In the genomic region with DNA sequence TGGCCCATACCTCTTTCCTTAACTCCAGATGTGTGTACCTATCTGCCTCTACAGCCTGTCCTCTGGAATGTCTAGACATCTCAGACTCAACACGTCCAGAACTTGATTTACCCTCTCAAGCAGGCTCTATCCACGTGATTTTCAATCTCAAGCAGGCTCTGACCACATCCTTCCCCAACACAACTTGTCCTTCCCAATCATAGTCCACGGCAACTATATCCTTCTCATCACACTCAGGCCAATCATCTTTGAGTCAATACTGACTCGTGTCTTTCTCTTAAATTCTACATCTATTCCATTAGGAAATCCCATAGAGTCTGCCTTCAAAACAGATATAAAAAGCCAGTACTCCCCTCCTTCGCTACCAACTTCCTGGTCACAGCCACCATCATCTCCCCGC, we compare ENCODE assay signal across 17 cellular contexts.
DNase-seq lines count a peak whose midpoint lies in the region; FAIRE-seq and TF ChIP-seq lines count a peak whose summit lies in the region.
"Had no signal": no experiment of that assay in that cellular context is flagged by ENCODE, and none has a peak within 500 bp of the region (broad histone marks: within the 10 kb centered on the region; RNA-seq: fewer than 3 reads in every experiment).

No MANE protein-coding gene starts in this region.

- no peak overlapping the region for H3K4ac ChIP-seq in trophoblast cell (ENCODE audit: low read depth, low read length)

- no peaks in the 10 kb centered on the region for H4K20me1 ChIP-seq in OCI-LY1 (ENCODE audit: insufficient read depth, low read length)

- H3K36me3 ChIP-seq in OCI-LY1 (ENCODE audit: insufficient read depth, low read length) (peaks cover 18% of the 10 kb centered on the region), bronchial epithelial cell (ENCODE audit: control insufficient read depth, insufficient read depth, low read length) (no peaks in the 10 kb centered on the region), trophoblast cell (ENCODE audit: control insufficient read depth in 1 of 2, insufficient read depth in 2 of 2, low read length in 2 of 2) (no peaks in the 10 kb centered on the region)

- WGBS in trophoblast cell (ENCODE audit: extremely low coverage, insufficient coverage, insufficient read length): no CpG with 5 or more reads among the region's 6 CpGs

- H3K4me3 ChIP-seq in OCI-LY1 (ENCODE audit: low read depth, low read length, poor library complexity, severe bottlenecking) (no peak overlapping the region), bronchial epithelial cell (ENCODE audit: low read depth, low read length) (no peak overlapping the region), trophoblast cell (ENCODE audit: low read depth, low read length) (no peak overlapping the region)

- H2AK5ac ChIP-seq in trophoblast cell (ENCODE audit: low read length): no peak overlapping the region

- no peaks in the 10 kb centered on the region for H3K9me3 ChIP-seq in OCI-LY1 (ENCODE audit: low read length)
- no peaks in the 10 kb centered on the region for H3K9me3 ChIP-seq in trophoblast cell (ENCODE audit: insufficient read depth, low read depth, low read length)

- H4K91ac ChIP-seq in trophoblast cell (ENCODE audit: low read depth, low read length): no peak overlapping the region

- H3K4me1 ChIP-seq in OCI-LY1 (ENCODE audit: insufficient read depth, low read length, severe bottlenecking) (peaks cover 70% of the 10 kb centered on the region), trophoblast cell (ENCODE audit: control insufficient read depth in 1 of 2, insufficient read depth in 2 of 2, low read length in 2 of 2) (peaks cover 2 to 5% of the 10 kb centered on the region in 2 experiments)

- TF ChIP-seq CTCF in OCI-LY1 (IDR thresholded peaks at IDR 0.05; ENCODE audit: low read length) (no peak), bronchial epithelial cell (IDR thresholded peaks at IDR 0.05; ENCODE audit: insufficient read depth, low read length, severe bottlenecking) (no peak)

- H3K27ac ChIP-seq in OCI-LY1 (ENCODE audit: low read depth, low read length, poor library complexity, severe bottlenecking) (peak overlapping the region; percentile 58), trophoblast cell (ENCODE audit: low read depth, low read length) (no peak overlapping the region)
- H3K27ac ChIP-seq: HL-60 had no signal

- H3K14ac ChIP-seq in trophoblast cell (ENCODE audit: low read length): no peak overlapping the region

- DNase-seq in CD1c-positive myeloid dendritic cell (ENCODE audit: extremely low spot score): peak; percentile 26
- DNase-seq in bronchial epithelial cell (ENCODE audit: low read depth): peak; percentile 66
- DNase-seq in trophoblast cell: no peak
- no peak for DNase-seq in NCI-H1105 (lab: John Stamatoyannopoulos, UW)
- DNase-seq in activated T-cell treated with anti-CD3 and anti-CD28 coated beads, Interleukin-2, amount 50 U/mL, for 48 hours: no peak
- no peak for DNase-seq in NCI-H146 treated with DMSO at 0.1 percent for 48 hours (lab: John Stamatoyannopoulos, UW; ENCODE audit: unreplicated experiment)
- DNase-seq: C1 segment of cervical spinal cord, DMS79 treated with DMSO at 0.1 percent for 48 hours, H9, NCI-H1436, NCI-H2029, NCI-H2171, NCI-H526 treated with DMSO at 0.1 percent for 48 hours, RPMI8226 had no signal

- H3K9ac ChIP-seq in OCI-LY1 (ENCODE audit: low read length) (no peak overlapping the region; the same call in 1 of the 2 replicates), trophoblast cell (ENCODE audit: low read length) (no peak overlapping the region)

- H3K4me2 ChIP-seq in OCI-LY1 (ENCODE audit: low read length): no peak overlapping the region; the same call in 1 of the 2 replicates
- H3K4me2 ChIP-seq in trophoblast cell (ENCODE audit: low read length): no peak overlapping the region

- H2AFZ ChIP-seq in OCI-LY1 (ENCODE audit: low read length) (no peak overlapping the region), trophoblast cell (ENCODE audit: insufficient read depth, low read length, poor library complexity) (no peak overlapping the region)

- no peak overlapping the region for H2BK5ac ChIP-seq in trophoblast cell (ENCODE audit: low read depth, low read length, poor library complexity)

- no peaks in the 10 kb centered on the region for H3K9me2 ChIP-seq in OCI-LY1 (ENCODE audit: low read depth, low read length)

- H4K8ac ChIP-seq in trophoblast cell (ENCODE audit: low read depth, low read length): no peak overlapping the region

- peaks cover 80% of the 10 kb centered on the region for H3K79me2 ChIP-seq in OCI-LY1 (ENCODE audit: insufficient read depth, low read length)
- no peaks in the 10 kb centered on the region for H3K79me2 ChIP-seq in trophoblast cell (ENCODE audit: control insufficient read depth, insufficient read depth, low read length, poor library complexity)

- H2BK120ac ChIP-seq in trophoblast cell (ENCODE audit: insufficient read depth, low read length, poor library complexity): no peak overlapping the region

- no peak overlapping the region for H3K23ac ChIP-seq in trophoblast cell (ENCODE audit: low read length)

- peak; percentile 84 for FAIRE-seq in bronchial epithelial cell (lab: Jason Lieb, UNC)
- FAIRE-seq: G401.6 had no signal

- H3F3A ChIP-seq in OCI-LY1 (ENCODE audit: insufficient read depth, low read length): no peaks in the 10 kb centered on the region

- H3K27me3 ChIP-seq in OCI-LY1 (ENCODE audit: insufficient read depth, low read length): no peaks in the 10 kb centered on the region
- no peaks in the 10 kb centered on the region for H3K27me3 ChIP-seq in bronchial epithelial cell (ENCODE audit: control insufficient read depth, insufficient read depth, low read length)
- no peaks in the 10 kb centered on the region for H3K27me3 ChIP-seq in trophoblast cell (ENCODE audit: insufficient read depth, low read length)

- H4K12ac ChIP-seq in trophoblast cell (ENCODE audit: low read depth, low read length): no peak overlapping the region

- H3K79me1 ChIP-seq in trophoblast cell (ENCODE audit: low read length): peaks cover 5% of the 10 kb centered on the region

- H3K18ac ChIP-seq in trophoblast cell (ENCODE audit: low read length): peak overlapping the region; percentile 23

- H2BK12ac ChIP-seq in trophoblast cell (ENCODE audit: low read length): peak overlapping the region; percentile 62

Comparison
In these comparisons a context has a peak if more than half of its experiments do, and no peak if none do; other contexts are left out.
1. DNase-seq: peak in CD1c-positive myeloid dendritic cell (single experiment) and bronchial epithelial cell (single experiment); none in trophoblast cell (0 of 2), NCI-H1105 (single experiment), activated T-cell treated with anti-CD3 and anti-CD28 coated beads, Interleukin-2, amount 50 U/mL, for 48 hours (0 of 2) and NCI-H146 treated with DMSO at 0.1 percent for 48 hours (single experiment).